28 cellular contexts compared by ENCODE assay signal in the genomic region with DNA sequence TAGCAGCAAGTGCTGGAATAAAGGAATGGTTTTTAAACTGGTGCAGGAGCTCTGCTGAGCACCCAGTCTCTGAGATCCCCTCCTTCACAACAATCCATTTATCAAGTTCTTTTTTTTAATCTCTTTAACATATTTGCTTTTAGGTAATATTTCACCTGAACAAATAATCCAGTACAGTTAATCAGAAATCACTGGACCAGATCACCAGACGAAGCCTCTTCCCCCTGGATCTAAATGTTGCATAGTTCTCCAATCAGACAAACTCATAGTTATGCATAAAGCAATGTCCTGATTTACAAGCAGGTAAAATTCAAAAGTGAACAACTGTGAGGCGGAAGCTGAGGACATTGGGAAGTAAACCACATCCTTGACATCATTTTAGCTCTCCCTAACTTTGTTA.
"Had no signal": no experiment of that assay in that cellular context is flagged by ENCODE, and none has a peak within 500 bp of the region (broad histone marks: within the 10 kb centered on the region; RNA-seq: fewer than 3 reads in every experiment).

No MANE protein-coding gene starts in this region.

- H3K27ac Mint-ChIP-seq: immature natural killer cell; mesothelial cell of epicardium; naive B cell; natural killer cell; nephron progenitor cell; progenitor cell of endocrine pancreas; stimulated activated memory B cell treated with anti-CD40 and anti-IgM and Interleukin-4, amounts not matched to agents 10 μg/mL and 1 μg/mL and 100 μg/mL, for 72 hours; stimulated activated naive CD8-positive, alpha-beta T cell treated with anti-CD3 and anti-CD28 coated beads, Interleukin-15, amount 100 ng/mL, for 72 hours; type B pancreatic cell had no signal

- H3K9me3 ChIP-seq: lower lobe of right lung, ovary, right atrium auricular region, right lobe of liver, tibial nerve, uterus had no signal

- H3K36me3 Mint-ChIP-seq: immature natural killer cell; mesothelial cell of epicardium; naive B cell; natural killer cell; stimulated activated memory B cell treated with anti-CD40 and anti-IgM and Interleukin-4, amounts not matched to agents 10 μg/mL and 1 μg/mL and 100 μg/mL, for 72 hours; type B pancreatic cell had no signal

- H3K9me3 Mint-ChIP-seq: type B pancreatic cell had no signal

- H3K4me1 ChIP-seq: left lung, lower lobe of right lung, right atrium auricular region, right lobe of liver, tibial nerve, uterus had no signal

- H3K4me2 ChIP-seq: smooth muscle cell had no signal

- H3K27me3 Mint-ChIP-seq: naive B cell; progenitor cell of endocrine pancreas; stimulated activated memory B cell treated with anti-CD40 and anti-IgM and Interleukin-4, amounts not matched to agents 10 μg/mL and 1 μg/mL and 100 μg/mL, for 72 hours; stimulated activated naive CD8-positive, alpha-beta T cell treated with anti-CD3 and anti-CD28 coated beads, Interleukin-15, amount 100 ng/mL, for 72 hours; type B pancreatic cell had no signal

- H3K27ac ChIP-seq: left lung, lower lobe of right lung, ovary, right atrium auricular region, right lobe of liver, tibial nerve, uterus had no signal

- H3K4me1 Mint-ChIP-seq: immature natural killer cell; mesothelial cell of epicardium; naive B cell; natural killer cell; nephron progenitor cell; stimulated activated memory B cell treated with anti-CD40 and anti-IgM and Interleukin-4, amounts not matched to agents 10 μg/mL and 1 μg/mL and 100 μg/mL, for 72 hours; stimulated activated naive CD8-positive, alpha-beta T cell treated with anti-CD3 and anti-CD28 coated beads, Interleukin-15, amount 100 ng/mL, for 72 hours had no signal

- H3K4me3 Mint-ChIP-seq: immature natural killer cell; mesothelial cell of epicardium; naive B cell; natural killer cell; nephron progenitor cell; stimulated activated memory B cell treated with anti-CD40 and anti-IgM and Interleukin-4, amounts not matched to agents 10 μg/mL and 1 μg/mL and 100 μg/mL, for 72 hours; stimulated activated naive CD8-positive, alpha-beta T cell treated with anti-CD3 and anti-CD28 coated beads, Interleukin-15, amount 100 ng/mL, for 72 hours; type B pancreatic cell had no signal

- FAIRE-seq: islet of Langerhans, kidney had no signal

- H3K36me3 ChIP-seq: left lung, lower lobe of right lung, ovary, right atrium auricular region, right lobe of liver, tibial nerve, uterus had no signal

- DNase-seq: immature natural killer cell; kidney; left colon; left lung; lower lobe of right lung; mammary epithelial cell; mesenchymal stem cell; naive B cell; natural killer cell; nephron progenitor cell; ovary; right lobe of liver; stimulated activated CD4-positive, alpha-beta T cell treated with anti-CD3 and anti-CD28 coated beads, Interleukin-1b, Interleukin-23, amount 100 ng/mL, for 48 hours; stimulated activated CD4-positive, alpha-beta T cell treated with anti-CD3 and anti-CD28 coated beads, Interleukin-2, amount 100 ng/mL, for 48 hours; stimulated activated CD4-positive, alpha-beta T cell treated with anti-CD3 and anti-CD28 coated beads, Interleukin-4, amount 100 ng/mL, for 4 hours; stimulated activated CD8-positive, alpha-beta memory T cell treated with anti-CD3 and anti-CD28 coated beads, Interleukin-4, amount 100 ng/mL, for 48 hours; stimulated activated naive CD4-positive, alpha-beta T cell treated with Interleukin-2 at 50 U/mL for 16 hours; stimulated activated naive CD8-positive, alpha-beta T cell treated with anti-CD3 and anti-CD28 coated beads, Interleukin-15, amount 100 ng/mL, for 72 hours; substantia nigra; uterus had no signal

- H3K4me3 ChIP-seq: left lung, lower lobe of right lung, ovary, right atrium auricular region, right lobe of liver, smooth muscle cell, tibial nerve, uterus had no signal

- H3K27me3 ChIP-seq: left lung, ovary, right atrium auricular region, right lobe of liver, tibial nerve, uterus had no signal
